Comparison of ENCODE assay signal across 21 cellular contexts in genomic region chr2:153387203-153387602, GRCh38.
A peak's percentile ranks its signal among the peaks of the same experiment; 100 is the strongest.
DNase-seq lines count a peak whose midpoint lies in the region; ATAC-seq and TF ChIP-seq lines count a peak whose summit lies in the region.
"Had no signal": no experiment of that assay in that cellular context is flagged by ENCODE, and none has a peak within 500 bp of the region (broad histone marks: within the 10 kb centered on the region; RNA-seq: fewer than 3 reads in every experiment).

No MANE protein-coding gene starts in this region.

- no peaks in the 10 kb centered on the region for H3K27me3 Mint-ChIP-seq in nephron progenitor cell (ENCODE audit: low read depth, poor library complexity)

- ATAC-seq in SK-N-SH treated with all-trans-retinoic acid at 6 μM for 48 hours = no peak
- no peak for ATAC-seq in GM19452 (IDR thresholded peaks at IDR 0.05; ENCODE audit: unreplicated experiment)

- peak overlapping the region in 1 of 2 experiments; percentile 46; a peak in 2 of 4 replicates for H3K27ac ChIP-seq in SK-N-SH (ENCODE audit: low read depth in 2 of 2, low read length in 1 of 2)
- H3K27ac ChIP-seq: C4-2B, KMS-11, RWPE1 had no signal

- H3K9ac ChIP-seq in SK-N-SH = no peak overlapping the region
- H3K9ac ChIP-seq: KMS-11 had no signal

- H3K36me3 ChIP-seq in SK-N-SH (replicated peaks in 1 of 2; ENCODE audit: control insufficient read depth in 1 of 2, insufficient read depth in 2 of 2, low read length in 1 of 2) = no peaks in the 10 kb centered on the region

- no peaks in the 10 kb centered on the region for H4K20me1 ChIP-seq in SK-N-SH (ENCODE audit: insufficient read depth)

- peaks cover 52% of the 10 kb centered on the region for H3K4me1 Mint-ChIP-seq in nephron progenitor cell
- H3K4me1 Mint-ChIP-seq: CD8-positive, alpha-beta memory T cell had no signal

- H2AFZ ChIP-seq in SK-N-SH (ENCODE audit: low read depth) = peak overlapping the region; percentile 62; the same call in 1 of the 2 replicates

- H3K9me3 ChIP-seq in SK-N-SH = no peaks in the 10 kb centered on the region

- peak overlapping the region; percentile 93 for H3K27ac Mint-ChIP-seq in nephron progenitor cell
- H3K27ac Mint-ChIP-seq: CD8-positive, alpha-beta memory T cell had no signal

- H3K4me3 Mint-ChIP-seq in nephron progenitor cell = no peak overlapping the region
- H3K4me3 Mint-ChIP-seq: CD8-positive, alpha-beta memory T cell had no signal

- H3K4me2 ChIP-seq in SK-N-SH = peak overlapping the region; percentile 42
- H3K4me2 ChIP-seq: KMS-11 had no signal

- H3K27me3 ChIP-seq in SK-N-SH (ENCODE audit: insufficient read depth) = no peaks in the 10 kb centered on the region

- TF ChIP-seq CTCF in SK-N-SH (IDR thresholded peaks at IDR 0.05) (no peak), nephron progenitor cell (IDR thresholded peaks at IDR 0.05) (no peak), GM10266 (IDR thresholded peaks at IDR 0.05; ENCODE audit: control insufficient read depth, insufficient read depth, low read depth, missing control alignments) (no peak)

- H3K79me2 ChIP-seq in SK-N-SH (ENCODE audit: insufficient read depth) = no peaks in the 10 kb centered on the region

- 0 out of 4 replicates have a peak overlapping the region, but pooled peaks of 1 of the 2 experiments have one; percentile 4 for H3K4me3 ChIP-seq in SK-N-SH (ENCODE audit: low read depth in 2 of 2, low read length in 1 of 2)

- POLR2A ChIA-PET in SK-N-SH (lab: Yijun Ruan, JAX) = no interaction called here

- no peak for TF ChIP-seq RAD21 in SK-N-SH (IDR thresholded peaks at IDR 0.05; ENCODE audit: low read length)

- H3K36me3 Mint-ChIP-seq in nephron progenitor cell (ENCODE audit: low read depth) = no peaks in the 10 kb centered on the region
- H3K36me3 Mint-ChIP-seq: CD8-positive, alpha-beta memory T cell had no signal

- CTCF ChIA-PET in SK-N-SH (lab: Yijun Ruan, JAX) = no interaction called here

- no peak for TF ChIP-seq EP300 in SK-N-SH (IDR thresholded peaks at IDR 0.05; ENCODE audit: borderline replicate concordance in 1 of 2, low read depth in 1 of 2, low read length in 1 of 2)

- H3K9me3 Mint-ChIP-seq in nephron progenitor cell = peaks cover 3% of the 10 kb centered on the region

- no peaks in the 10 kb centered on the region for H3K4me1 ChIP-seq in SK-N-SH (ENCODE audit: control insufficient read depth in 1 of 2, insufficient read depth in 2 of 2, low read depth in 1 of 2, low read length in 1 of 2)

- 9% methylated on average over 4 of the region's 4 CpGs for WGBS in SK-N-SH (ENCODE audit: low lambda C conversion rate)

- no peak for DNase-seq in SK-N-SH
- DNase-seq in astrocyte of the hippocampus (ENCODE audit: low read depth, low spot score) = peak; percentile 34
- DNase-seq in nephron progenitor cell = no peak
- no peak for DNase-seq in Ammon's horn (ENCODE audit: low spot score)
- DNase-seq in GM10266 (ENCODE audit: extremely low spot score) = no peak
- DNase-seq: 8988T; AML-193; Calu3; CD8-positive, alpha-beta memory T cell; DMS153; IMR-90; MV-4-11; NCI-H1694 treated with DMSO at 0.1 percent for 48 hours; NCI-H2081 treated with DMSO at 0.1 percent for 48 hours; NCI-H524 treated with DMSO at 0.1 percent for 48 hours; SHP77 treated with DMSO at 0.1 percent for 48 hours had no signal

- H3K9me2 ChIP-seq in SK-N-SH = no peaks in the 10 kb centered on the region

- peaks cover 5% of the 10 kb centered on the region for H3F3A ChIP-seq in SK-N-SH (replicated peaks; ENCODE audit: insufficient read depth)

TF ChIP-seq in SK-N-SH, 30 proteins besides CTCF, POLR2A, EP300 and RAD21:
- TF ChIP-seq USF2 (IDR thresholded peaks at IDR 0.05; ENCODE audit: borderline replicate concordance, low read depth, low read length) = no peak
- no peak for TF ChIP-seq RFX5 (IDR thresholded peaks at IDR 0.05; ENCODE audit: low read length)
- TF ChIP-seq JUND (IDR thresholded peaks at IDR 0.05) = no peak

TF ChIP-seq in SK-N-SH treated with all-trans-retinoic acid at 6 μM for 48 hours, 23 proteins besides CTCF, POLR2A, EP300 and RAD21:
- no peak for TF ChIP-seq ZNF565 (CRISPR knock-in tag; conservative IDR thresholded peaks at IDR 0.05; ENCODE audit: low read depth)
- no peak for TF ChIP-seq OSR1 (CRISPR knock-in tag; IDR thresholded peaks at IDR 0.05)
- no peak for TF ChIP-seq BACH2 (CRISPR knock-in tag; IDR thresholded peaks at IDR 0.05; ENCODE audit: borderline replicate concordance)
